1 cellular context compared by ENCODE assay signal in the genomic region with DNA sequence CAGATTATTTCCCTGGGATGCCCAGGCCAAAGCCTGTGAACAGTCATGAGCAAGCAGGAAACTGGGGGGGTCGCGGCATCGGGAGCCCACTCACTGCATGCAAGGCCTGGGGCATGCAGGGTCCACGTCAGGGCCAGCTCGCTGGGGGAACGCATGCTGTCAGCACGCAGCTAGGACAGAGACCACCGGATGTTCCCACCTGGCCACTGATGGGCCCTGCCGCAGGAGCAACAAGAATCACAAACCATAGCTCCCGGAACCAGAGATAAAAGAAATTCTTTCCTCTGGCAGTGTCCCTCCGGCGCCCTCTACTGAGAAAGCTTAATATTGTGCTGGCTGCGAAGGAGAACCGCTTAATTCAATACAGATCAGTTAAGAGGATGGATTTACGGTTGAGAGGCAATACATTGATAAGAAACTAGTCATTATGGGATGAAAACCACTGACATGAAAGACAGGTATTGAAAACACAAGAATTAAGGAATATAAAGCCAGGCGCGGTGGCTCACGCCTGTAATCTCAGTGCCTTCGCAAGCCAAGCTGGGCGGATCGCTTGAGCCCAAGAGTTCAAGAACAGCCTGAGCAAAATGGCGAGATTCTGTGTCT.
TF ChIP-seq lines count a peak whose summit lies in the region.

No MANE protein-coding gene starts in this region.

TF ChIP-seq in endothelial cell of umbilical vein, 7 proteins besides CTCF, POLR2A, EP300 and RAD21:
- TF ChIP-seq FOS (IDR thresholded peaks at IDR 0.05; ENCODE audit: borderline replicate concordance, insufficient read depth, low read length) (no peak), EZH2 (IDR thresholded peaks at IDR 0.05; ENCODE audit: borderline replicate concordance, low read depth, low read length, severe bottlenecking) (no peak), GATA2 (IDR thresholded peaks at IDR 0.05; ENCODE audit: insufficient read depth, insufficient read length, low read depth, low read length) (no peak), MYC (IDR thresholded peaks at IDR 0.05; ENCODE audit: low read depth, low read length) (no peak), JUN (IDR thresholded peaks at IDR 0.05; ENCODE audit: borderline replicate concordance, insufficient read depth, insufficient read length, low read depth) (no peak), POLR2AphosphoS5 (IDR thresholded peaks at IDR 0.05; ENCODE audit: insufficient read depth, low read depth, low read length) (no peak)
- TF ChIP-seq, protein P1, sequence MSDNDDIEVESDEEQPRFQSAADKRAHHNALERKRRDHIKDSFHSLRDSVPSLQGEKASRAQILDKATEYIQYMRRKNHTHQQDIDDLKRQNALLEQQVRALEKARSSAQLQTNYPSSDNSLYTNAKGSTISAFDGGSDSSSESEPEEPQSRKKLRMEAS (IDR thresholded peaks at IDR 0.05; ENCODE audit: insufficient read depth, insufficient read length), result no peak
